ENCODE assay signal across 16 cellular contexts in the genomic region with DNA sequence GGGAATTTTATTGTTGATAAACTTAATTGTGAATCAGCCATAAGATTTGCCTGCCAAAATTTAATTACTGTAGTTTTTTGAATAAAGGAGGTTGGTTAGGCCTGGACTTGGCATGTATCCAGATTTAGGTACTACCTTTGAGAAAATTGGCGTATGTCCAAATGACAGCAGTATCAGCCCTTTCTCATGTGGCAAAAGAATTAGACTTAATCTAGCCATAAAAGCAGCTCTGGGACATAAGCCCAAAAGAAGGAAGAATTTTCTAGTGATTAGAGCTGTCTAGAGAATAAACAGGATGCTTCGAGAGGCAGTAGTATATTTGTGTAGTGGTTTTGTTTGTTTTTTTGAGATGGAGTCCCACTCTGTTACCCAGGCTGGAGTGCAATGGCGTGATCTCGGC. TPM values are rescaled to one million over a fixed set of nuclear protein-coding genes. Genes with fewer than 3 reads are reported as not detected.
DNase-seq lines count a peak whose midpoint lies in the region; TF ChIP-seq lines count a peak whose summit lies in the region.
"Had no signal": no experiment of that assay in that cellular context is flagged by ENCODE, and none has a peak within 500 bp of the region (broad histone marks: within the 10 kb centered on the region; RNA-seq: fewer than 3 reads in every experiment).

No MANE protein-coding gene starts in this region.

- TF ChIP-seq CTCF in cardiac fibroblast (IDR thresholded peaks at IDR 0.05; ENCODE audit: low read depth, low read length) = no peak
- TF ChIP-seq CTCF in mesothelial cell of epicardium (IDR thresholded peaks at IDR 0.05; ENCODE audit: unreplicated experiment) = no peak
- TF ChIP-seq CTCF in Peyer's patch (IDR thresholded peaks at IDR 0.05) = no peak

- intact Hi-C loops in posterior vena cava (cut with DNase I) = no loop called here

- no peaks in the 10 kb centered on the region for H3K36me3 ChIP-seq in Peyer's patch
- H3K36me3 ChIP-seq: gastroesophageal sphincter, prostate gland, SJCRH30 had no signal

- no peak for TF ChIP-seq POLR2A in Peyer's patch (IDR thresholded peaks at IDR 0.05)

- no peaks in the 10 kb centered on the region for H3K36me3 Mint-ChIP-seq in mesothelial cell of epicardium
- H3K36me3 Mint-ChIP-seq: stimulated activated effector memory CD8-positive, alpha-beta T cell treated with anti-CD3 and anti-CD28 coated beads, Interleukin-12 subunit alpha, Interleukin-12 subunit beta, amount 100 ng/mL, for 72 hours had no signal

- H3K27me3 Mint-ChIP-seq in mesothelial cell of epicardium (ENCODE audit: low read depth) = peaks cover 7% of the 10 kb centered on the region

- H3K4me1 ChIP-seq in Peyer's patch = no peaks in the 10 kb centered on the region
- H3K4me1 ChIP-seq: gastroesophageal sphincter, prostate gland had no signal

- DNase-seq in DMS153 (lab: John Stamatoyannopoulos, UW) = peak; percentile 82
- DNase-seq in NCI-H1105 (lab: John Stamatoyannopoulos, UW) = peak; percentile 98
- peak; percentile 94 for DNase-seq in NCI-H345 treated with DMSO at 0.1 percent for 48 hours (lab: John Stamatoyannopoulos, UW; ENCODE audit: unreplicated experiment)
- peak; percentile 7 to 14 for DNase-seq in cardiac fibroblast (ENCODE audit: low read depth in 2 of 2)
- DNase-seq in mesothelial cell of epicardium (ENCODE audit: low spot score in 2 of 2, unreplicated experiment in 2 of 2) = no peak
- DNase-seq in activated CD4-positive, CD25-positive, alpha-beta regulatory T cell treated with anti-CD3 and anti-CD28 coated beads, Interleukin-2, amount 50 U/mL, for 72 hours = no peak
- no peak for DNase-seq in posterior vena cava (ENCODE audit: low spot score)
- DNase-seq in Peyer's patch = no peak
- DNase-seq: GOT3; stimulated activated CD4-positive, alpha-beta T cell treated with anti-CD3 and anti-CD28 coated beads, Interleukin-1b, Interleukin-23, amount 100 ng/mL, for 48 hours had no signal

- peaks cover 10% of the 10 kb centered on the region for H3K4me1 Mint-ChIP-seq in mesothelial cell of epicardium
- H3K4me1 Mint-ChIP-seq: stimulated activated effector memory CD8-positive, alpha-beta T cell treated with anti-CD3 and anti-CD28 coated beads, Interleukin-12 subunit alpha, Interleukin-12 subunit beta, amount 100 ng/mL, for 72 hours had no signal

- no peaks in the 10 kb centered on the region for H3K9me3 Mint-ChIP-seq in mesothelial cell of epicardium
- H3K9me3 Mint-ChIP-seq: dendritic cell treated with granulocyte-macrophage colony-stimulating factor and Interleukin-4, amounts not matched to agents 40 ng/mL and 50 ng/mL, for 4 days; stimulated activated effector memory CD8-positive, alpha-beta T cell treated with anti-CD3 and anti-CD28 coated beads, Interleukin-12 subunit alpha, Interleukin-12 subunit beta, amount 100 ng/mL, for 72 hours had no signal

- no peaks in the 10 kb centered on the region for H3K9me3 ChIP-seq in Peyer's patch
- H3K9me3 ChIP-seq: gastroesophageal sphincter, prostate gland, SJCRH30 had no signal

- no peak overlapping the region for H3K27ac Mint-ChIP-seq in mesothelial cell of epicardium
- H3K27ac Mint-ChIP-seq: dendritic cell treated with granulocyte-macrophage colony-stimulating factor and Interleukin-4, amounts not matched to agents 40 ng/mL and 50 ng/mL, for 4 days; stimulated activated effector memory CD8-positive, alpha-beta T cell treated with anti-CD3 and anti-CD28 coated beads, Interleukin-12 subunit alpha, Interleukin-12 subunit beta, amount 100 ng/mL, for 72 hours had no signal

- H3K4me3 Mint-ChIP-seq in mesothelial cell of epicardium = no peak overlapping the region
- H3K4me3 Mint-ChIP-seq: dendritic cell treated with granulocyte-macrophage colony-stimulating factor and Interleukin-4, amounts not matched to agents 40 ng/mL and 50 ng/mL, for 4 days; stimulated activated effector memory CD8-positive, alpha-beta T cell treated with anti-CD3 and anti-CD28 coated beads, Interleukin-12 subunit alpha, Interleukin-12 subunit beta, amount 100 ng/mL, for 72 hours had no signal

- no peak overlapping the region for H3K27ac ChIP-seq in Peyer's patch
- H3K27ac ChIP-seq: gastroesophageal sphincter, prostate gland, SJCRH30 had no signal

- no peaks in the 10 kb centered on the region for H3K27me3 ChIP-seq in Peyer's patch
- H3K27me3 ChIP-seq: gastroesophageal sphincter, SJCRH30 had no signal

- H3K4me3 ChIP-seq in cardiac fibroblast (replicated peaks in 1 of 2; ENCODE audit: low read depth in 2 of 2, low read length in 2 of 2) (no peak overlapping the region), Peyer's patch (no peak overlapping the region)
- H3K4me3 ChIP-seq: gastroesophageal sphincter, prostate gland, SJCRH30 had no signal

RNA-seq across cellular contexts. Expression of a gene that starts 27.7 kb away (rescaled TPM):
- 0.31 to 0.32 TPM (median 0.31 TPM) in 3 replicates for total RNA-seq in mesothelial cell of epicardium
- under 1 TPM in 1 of 2 donors, not detected in 1; 0.19 TPM for total RNA-seq in posterior vena cava
- total RNA-seq in Peyer's patch = under 1 TPM in 2 of 4 donors, not detected in 2; 0.13 to 0.18 TPM
- total RNA-seq: mononuclear cell had no signal

Comparison
In these comparisons a context has a peak if more than half of its experiments do, and no peak if none do; other contexts are left out.
1. DNase-seq: peak in DMS153 (single experiment), NCI-H1105 (single experiment), NCI-H345 treated with DMSO at 0.1 percent for 48 hours (single experiment) and cardiac fibroblast (2 of 2); none in mesothelial cell of epicardium (0 of 2), activated CD4-positive, CD25-positive, alpha-beta regulatory T cell treated with anti-CD3 and anti-CD28 coated beads, Interleukin-2, amount 50 U/mL, for 72 hours (single experiment), posterior vena cava (single experiment) and Peyer's patch (0 of 3).